ENCODE assay signal across 1 cellular context in genomic region chr19:19191920-19192882, GRCh38.
TF ChIP-seq lines count a peak whose summit lies in the region.

TSS of gene BORCS8 (minus strand) at chr19:19192152. CDS start at chr19:19192117, 35 bp downstream.
TSS of gene RFXANK (plus strand) at chr19:19192258. CDS start at chr19:19193947, 1,689 bp downstream.

TF ChIP-seq in HepG2, 621 proteins besides CTCF, POLR2A, EP300 and RAD21 (continued from another document and continues in another):
- 0 out of 2 replicates have a peak, but pooled peaks have one; percentile 31 for TF ChIP-seq ZNF691 (CRISPR knock-in tag; IDR thresholded peaks at IDR 0.05; ENCODE audit: borderline replicate concordance, low read depth)
- TF ChIP-seq ZNF317 (CRISPR knock-in tag; IDR thresholded peaks at IDR 0.05) = no peak
- peak; percentile 91 for TF ChIP-seq ZNF747 (CRISPR knock-in tag; IDR thresholded peaks at IDR 0.05; ENCODE audit: borderline replicate concordance)
- peak; percentile 33; the same call in 1 of the 2 replicates for TF ChIP-seq TFDP1 (CRISPR knock-in tag; IDR thresholded peaks at IDR 0.05; ENCODE audit: borderline replicate concordance)
- no peak for TF ChIP-seq ATF3 (CRISPR knock-in tag; IDR thresholded peaks at IDR 0.05)
- TF ChIP-seq ZNF567 (CRISPR knock-in tag; IDR thresholded peaks at IDR 0.05; ENCODE audit: borderline replicate concordance) = no peak
- TF ChIP-seq ZNF780A (CRISPR knock-in tag; IDR thresholded peaks at IDR 0.05) = no peak
- peak; percentile 36; the same call in 1 of the 2 replicates for TF ChIP-seq MIER3 (CRISPR knock-in tag; IDR thresholded peaks at IDR 0.05; ENCODE audit: borderline replicate concordance)
- peak; percentile 56; the same call in 1 of the 2 replicates for TF ChIP-seq SMAD3 (CRISPR knock-in tag; IDR thresholded peaks at IDR 0.05)
- no peak for TF ChIP-seq ZFP36 (IDR thresholded peaks at IDR 0.05; ENCODE audit: borderline replicate concordance, low read depth, low read length, partially characterized antibody)
- no peak for TF ChIP-seq ZNF597 (CRISPR knock-in tag; IDR thresholded peaks at IDR 0.05)
- TF ChIP-seq ZNF362 (CRISPR knock-in tag; IDR thresholded peaks at IDR 0.05; ENCODE audit: borderline replicate concordance) = peak; percentile 65
- no peak for TF ChIP-seq ZNF446 (CRISPR knock-in tag; IDR thresholded peaks at IDR 0.05)
- TF ChIP-seq KDM5B (CRISPR knock-in tag; IDR thresholded peaks at IDR 0.05; ENCODE audit: borderline replicate concordance) = peak; percentile 85
- TF ChIP-seq, protein P1, sequence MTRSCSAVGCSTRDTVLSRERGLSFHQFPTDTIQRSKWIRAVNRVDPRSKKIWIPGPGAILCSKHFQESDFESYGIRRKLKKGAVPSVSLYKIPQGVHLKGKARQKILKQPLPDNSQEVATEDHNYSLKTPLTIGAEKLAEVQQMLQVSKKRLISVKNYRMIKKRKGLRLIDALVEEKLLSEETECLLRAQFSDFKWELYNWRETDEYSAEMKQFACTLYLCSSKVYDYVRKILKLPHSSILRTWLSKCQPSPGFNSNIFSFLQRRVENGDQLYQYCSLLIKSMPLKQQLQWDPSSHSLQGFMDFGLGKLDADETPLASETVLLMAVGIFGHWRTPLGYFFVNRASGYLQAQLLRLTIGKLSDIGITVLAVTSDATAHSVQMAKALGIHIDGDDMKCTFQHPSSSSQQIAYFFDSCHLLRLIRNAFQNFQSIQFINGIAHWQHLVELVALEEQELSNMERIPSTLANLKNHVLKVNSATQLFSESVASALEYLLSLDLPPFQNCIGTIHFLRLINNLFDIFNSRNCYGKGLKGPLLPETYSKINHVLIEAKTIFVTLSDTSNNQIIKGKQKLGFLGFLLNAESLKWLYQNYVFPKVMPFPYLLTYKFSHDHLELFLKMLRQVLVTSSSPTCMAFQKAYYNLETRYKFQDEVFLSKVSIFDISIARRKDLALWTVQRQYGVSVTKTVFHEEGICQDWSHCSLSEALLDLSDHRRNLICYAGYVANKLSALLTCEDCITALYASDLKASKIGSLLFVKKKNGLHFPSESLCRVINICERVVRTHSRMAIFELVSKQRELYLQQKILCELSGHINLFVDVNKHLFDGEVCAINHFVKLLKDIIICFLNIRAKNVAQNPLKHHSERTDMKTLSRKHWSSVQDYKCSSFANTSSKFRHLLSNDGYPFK (CRISPR knock-in tag; IDR thresholded peaks at IDR 0.05; ENCODE audit: borderline replicate concordance) = peak; percentile 88; the same call in 1 of the 2 replicates
- TF ChIP-seq SIX1 (CRISPR knock-in tag; IDR thresholded peaks at IDR 0.05; ENCODE audit: borderline replicate concordance) = no peak
- TF ChIP-seq FOXA3 (CRISPR knock-in tag; IDR thresholded peaks at IDR 0.05) = 0 out of 2 replicates have a peak, but pooled peaks have one; percentile 43
- 0 out of 2 replicates have a peak, but pooled peaks have one; percentile 48 for TF ChIP-seq HINFP (CRISPR knock-in tag; IDR thresholded peaks at IDR 0.05; ENCODE audit: low read depth)
- no peak for TF ChIP-seq ZNF550 (CRISPR knock-in tag; IDR thresholded peaks at IDR 0.05; ENCODE audit: borderline replicate concordance)
- 0 out of 2 replicates have a peak, but pooled peaks have one; percentile 27 for TF ChIP-seq ISX (CRISPR knock-in tag; conservative IDR thresholded peaks at IDR 0.05)
- TF ChIP-seq ZNF547 (CRISPR knock-in tag; IDR thresholded peaks at IDR 0.05) = peak; percentile 83; the same call in 1 of the 2 replicates
- no peak for TF ChIP-seq SP140L (CRISPR knock-in tag; IDR thresholded peaks at IDR 0.05; ENCODE audit: borderline replicate concordance)
- TF ChIP-seq, protein P2, sequence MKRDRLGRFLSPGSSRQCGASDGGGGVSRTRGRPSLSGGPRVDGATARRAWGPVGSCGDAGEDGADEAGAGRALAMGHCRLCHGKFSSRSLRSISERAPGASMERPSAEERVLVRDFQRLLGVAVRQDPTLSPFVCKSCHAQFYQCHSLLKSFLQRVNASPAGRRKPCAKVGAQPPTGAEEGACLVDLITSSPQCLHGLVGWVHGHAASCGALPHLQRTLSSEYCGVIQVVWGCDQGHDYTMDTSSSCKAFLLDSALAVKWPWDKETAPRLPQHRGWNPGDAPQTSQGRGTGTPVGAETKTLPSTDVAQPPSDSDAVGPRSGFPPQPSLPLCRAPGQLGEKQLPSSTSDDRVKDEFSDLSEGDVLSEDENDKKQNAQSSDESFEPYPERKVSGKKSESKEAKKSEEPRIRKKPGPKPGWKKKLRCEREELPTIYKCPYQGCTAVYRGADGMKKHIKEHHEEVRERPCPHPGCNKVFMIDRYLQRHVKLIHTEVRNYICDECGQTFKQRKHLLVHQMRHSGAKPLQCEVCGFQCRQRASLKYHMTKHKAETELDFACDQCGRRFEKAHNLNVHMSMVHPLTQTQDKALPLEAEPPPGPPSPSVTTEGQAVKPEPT (CRISPR knock-in tag; IDR thresholded peaks at IDR 0.05; ENCODE audit: low read depth) = peak; percentile 38; the same call in 1 of the 2 replicates
- no peak for TF ChIP-seq CEBPZ (IDR thresholded peaks at IDR 0.05; ENCODE audit: low read length)
- TF ChIP-seq ZKSCAN5 (CRISPR knock-in tag; IDR thresholded peaks at IDR 0.05) = no peak
- no peak for TF ChIP-seq ETS1 (CRISPR knock-in tag; IDR thresholded peaks at IDR 0.05)
- TF ChIP-seq ZNF614 (CRISPR knock-in tag; IDR thresholded peaks at IDR 0.05; ENCODE audit: borderline replicate concordance) = peak; percentile 80
- TF ChIP-seq IRX3 (CRISPR knock-in tag; IDR thresholded peaks at IDR 0.05; ENCODE audit: borderline replicate concordance, low read depth) = peak; percentile 76; the same call in 1 of the 2 replicates
- TF ChIP-seq ZNF788 (CRISPR knock-in tag; IDR thresholded peaks at IDR 0.05; ENCODE audit: borderline replicate concordance) = peak; percentile 90
- peak; percentile 84 for TF ChIP-seq ZNF280B (CRISPR knock-in tag; IDR thresholded peaks at IDR 0.05; ENCODE audit: borderline replicate concordance)
- TF ChIP-seq MIXL1 (CRISPR knock-in tag; IDR thresholded peaks at IDR 0.05) = peak; percentile 58; the same call in 1 of the 2 replicates
- TF ChIP-seq ZNF639 (CRISPR knock-in tag; conservative IDR thresholded peaks at IDR 0.05) = peak; percentile 77
- peak; percentile 98 for TF ChIP-seq PHF20 (CRISPR knock-in tag; IDR thresholded peaks at IDR 0.05)
